In genomic region chrX:71106427-71106826, GRCh38 we compare ENCODE assay signal across 1 cellular context.
TF ChIP-seq lines count a peak whose summit lies in the region.

Gene CXorf65, minus strand, starts transcription at chrX:71106740. Its CDS starts 184 bp downstream, at chrX:71106556.

TF ChIP-seq in IMR-90, 13 proteins besides CTCF, POLR2A, EP300 and RAD21 (continued from another document):
- TF ChIP-seq USF2 (IDR thresholded peaks at IDR 0.05; ENCODE audit: low read depth, low read length) = no peak
- no peak for TF ChIP-seq SMC3 (IDR thresholded peaks at IDR 0.05; ENCODE audit: low read depth, low read length)
